In the genomic region with DNA sequence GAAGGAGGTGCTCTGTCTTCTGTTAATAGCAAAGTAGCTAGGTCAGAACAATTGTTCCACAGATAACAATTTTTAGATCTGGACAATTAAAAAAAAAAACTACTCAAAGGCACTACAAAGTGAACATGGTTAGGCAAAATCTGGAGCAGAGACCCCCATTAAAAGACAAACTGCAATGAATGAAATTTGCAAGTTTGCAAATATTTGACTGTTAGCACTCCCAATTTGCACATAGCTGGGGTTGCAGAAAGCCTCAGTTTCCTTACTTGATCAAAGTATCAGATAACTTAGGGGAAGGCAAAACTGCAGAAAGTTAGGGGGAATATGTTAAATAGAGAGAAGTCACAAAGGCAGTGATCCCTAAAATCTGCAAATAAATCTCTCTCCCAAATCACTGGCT, we compare ENCODE assay signal across 21 cellular contexts.
DNase-seq lines count a peak whose midpoint lies in the region; ATAC-seq, FAIRE-seq and TF ChIP-seq lines count a peak whose summit lies in the region.
"Had no signal": no experiment of that assay in that cellular context is flagged by ENCODE, and none has a peak within 500 bp of the region (broad histone marks: within the 10 kb centered on the region; RNA-seq: fewer than 3 reads in every experiment).

No MANE protein-coding gene starts in this region.

- H3K14ac ChIP-seq in IMR-90 (replicated peaks; ENCODE audit: low read depth, low read length), result no peak overlapping the region

- no peak overlapping the region for H3K23ac ChIP-seq in IMR-90 (ENCODE audit: low read depth, low read length)

- no peak overlapping the region for H4K5ac ChIP-seq in IMR-90 (ENCODE audit: low read depth, low read length)

- H3K4me1 Mint-ChIP-seq in activated CD4-positive, alpha-beta T cell treated with anti-CD3 and anti-CD28 coated beads for 36 hours, result peaks cover 2% of the 10 kb centered on the region
- H3K4me1 Mint-ChIP-seq: B cell had no signal

- in situ Hi-C loops in IMR-90 (cut with MboI; ENCODE audit: low sequenced_read_pairs) (no loop called here), K562 (cut with MboI) (no loop called here)

- H3K56ac ChIP-seq in IMR-90 (ENCODE audit: extremely low read depth, insufficient read depth, low read length), result no peak overlapping the region

- H3K4ac ChIP-seq in IMR-90 (ENCODE audit: low read depth, low read length), result no peak overlapping the region

- FAIRE-seq in A549 (lab: Jason Lieb, UNC) (no peak), K562 (lab: Jason Lieb, UNC) (no peak)
- FAIRE-seq: A204.1, D721Med, G401.6, GM12891, GM19239 had no signal

- H3K79me1 ChIP-seq in IMR-90 (ENCODE audit: low read depth in 1 of 2, low read length in 2 of 2), result peaks cover 0 to 3% of the 10 kb centered on the region in 2 experiments; a peak in 1 of 4 replicates

- no peak overlapping the region for H4K91ac ChIP-seq in IMR-90 (ENCODE audit: insufficient read depth, low read depth, low read length)

- H2BK15ac ChIP-seq in IMR-90 (ENCODE audit: low read depth, low read length), result no peak overlapping the region

- H2AFZ ChIP-seq in IMR-90 (replicated peaks; ENCODE audit: low read length, poor library complexity) (no peak overlapping the region), K562 (ENCODE audit: low read depth, low read length) (no peak overlapping the region)

- H3K27me3 Mint-ChIP-seq in activated CD4-positive, alpha-beta T cell treated with anti-CD3 and anti-CD28 coated beads for 36 hours, result peaks cover 27% of the 10 kb centered on the region

- H3K4me3 ChIP-seq in A549, result no peak overlapping the region
- no peak overlapping the region for H3K4me3 ChIP-seq in IMR-90 (ENCODE audit: insufficient read depth, low read depth, low read length)
- no peak overlapping the region for H3K4me3 ChIP-seq in K562
- H3K4me3 ChIP-seq: BLaER1 treated with 17β-estradiol and CSF1 and Interleukin-3, amounts not matched to agents 10 nM and 100 nM had no signal

- no peak overlapping the region for H3K27ac ChIP-seq in A549
- no peak overlapping the region for H3K27ac ChIP-seq in IMR-90 (ENCODE audit: insufficient read depth, low read length)
- H3K27ac ChIP-seq in K562 (ENCODE audit: extremely low read depth, low read depth, low read length), result no peak overlapping the region
- H3K27ac ChIP-seq: BLaER1 treated with 17β-estradiol and CSF1 and Interleukin-3, amounts not matched to agents 10 nM and 100 nM; C4-2B had no signal

- H3K4me3 Mint-ChIP-seq in activated CD4-positive, alpha-beta T cell treated with anti-CD3 and anti-CD28 coated beads for 36 hours, result no peak overlapping the region
- H3K4me3 Mint-ChIP-seq: B cell; CD4-positive, alpha-beta T cell; CD8-positive, alpha-beta T cell had no signal

- no peaks in the 10 kb centered on the region for H3K9me3 ChIP-seq in A549
- H3K9me3 ChIP-seq in IMR-90 (ENCODE audit: control insufficient read depth, insufficient read depth, low read length), result peaks cover under 1% of the 10 kb centered on the region; the same call in 1 of the 2 replicates
- no peaks in the 10 kb centered on the region for H3K9me3 ChIP-seq in K562 (replicated peaks; ENCODE audit: control insufficient read depth, insufficient read depth, low read depth, low read length)
- H3K9me3 ChIP-seq: Caco-2 had no signal

- BruUV-seq in IMR-90 (replicated peaks; lab: Mats Ljungman, UMichigan) (no TSS peak), K562 (replicated peaks; lab: Mats Ljungman, UMichigan) (no TSS peak)

- H3K36me3 ChIP-seq in IMR-90 (ENCODE audit: control insufficient read depth, insufficient read depth, low read length) (no peaks in the 10 kb centered on the region; the same call in 1 of the 2 replicates), K562 (ENCODE audit: control insufficient read depth, insufficient read depth, low read length) (no peaks in the 10 kb centered on the region)
- H3K36me3 ChIP-seq: BLaER1 treated with 17β-estradiol and CSF1 and Interleukin-3, amounts not matched to agents 10 nM and 100 nM had no signal

- H3K27ac Mint-ChIP-seq in activated CD4-positive, alpha-beta T cell treated with anti-CD3 and anti-CD28 coated beads for 36 hours, result no peak overlapping the region
- H3K27ac Mint-ChIP-seq: B cell; CD4-positive, alpha-beta T cell; CD8-positive, alpha-beta T cell had no signal

- H3K9ac ChIP-seq in IMR-90 (ENCODE audit: low read depth, low read length) (no peak overlapping the region), K562 (ENCODE audit: insufficient read depth in 1 of 2, low read depth in 2 of 2, low read length in 2 of 2) (no peak overlapping the region)
- H3K9ac ChIP-seq: BLaER1 treated with 17β-estradiol and CSF1 and Interleukin-3, amounts not matched to agents 10 nM and 100 nM had no signal

- no peak for TF ChIP-seq POLR2A in A549 (IDR thresholded peaks at IDR 0.05; ENCODE audit: low read length)
- TF ChIP-seq POLR2A in IMR-90 (IDR thresholded peaks at IDR 0.05; ENCODE audit: low read depth, low read length), result no peak
- TF ChIP-seq POLR2A in K562 (conservative IDR thresholded peaks at IDR 0.05), result no peak

- H3K9me3 Mint-ChIP-seq in activated CD4-positive, alpha-beta T cell treated with anti-CD3 and anti-CD28 coated beads for 36 hours (ENCODE audit: low read depth), result peaks cover 4% of the 10 kb centered on the region
- H3K9me3 Mint-ChIP-seq: CD4-positive, alpha-beta T cell had no signal

- no peak for TF ChIP-seq RAD21 in A549 (conservative IDR thresholded peaks at IDR 0.05 in 1 of 2, IDR thresholded peaks at IDR 0.05 in 1 of 2)
- no peak for TF ChIP-seq RAD21 in IMR-90 (IDR thresholded peaks at IDR 0.05; ENCODE audit: low read length)
- no peak for TF ChIP-seq RAD21 in K562 (CRISPR knock-in tag; conservative IDR thresholded peaks at IDR 0.05 in 1 of 2, IDR thresholded peaks at IDR 0.05 in 1 of 2)

- ATAC-seq in A549 (no peak), IMR-90 (ENCODE audit: low read depth) (no peak), K562 (no peak)
- ATAC-seq in activated CD4-positive, alpha-beta T cell treated with anti-CD3 and anti-CD28 coated beads for 36 hours, result no peak
- ATAC-seq: CD8-positive, alpha-beta T cell had no signal

- TF ChIP-seq CTCF in A549 (IDR thresholded peaks at IDR 0.05) (no peak), IMR-90 (conservative IDR thresholded peaks at IDR 0.05; ENCODE audit: low read depth, low read length) (no peak), K562 (IDR thresholded peaks at IDR 0.05 in 2 of 3, conservative IDR thresholded peaks at IDR 0.05 in 1 of 3; ENCODE audit: insufficient read depth in 2 of 3, low read depth in 1 of 3, low read length in 3 of 3) (no peak)

- peaks cover 3% of the 10 kb centered on the region; the same call in 1 of the 2 replicates for H3K9me1 ChIP-seq in IMR-90 (ENCODE audit: insufficient read depth, low read length)
- H3K9me1 ChIP-seq in K562 (ENCODE audit: control insufficient read depth, insufficient read depth, low read length), result no peaks in the 10 kb centered on the region

- H3K36me3 Mint-ChIP-seq in activated CD4-positive, alpha-beta T cell treated with anti-CD3 and anti-CD28 coated beads for 36 hours (ENCODE audit: low read depth), result no peaks in the 10 kb centered on the region
- H3K36me3 Mint-ChIP-seq: CD8-positive, alpha-beta T cell had no signal

- H2BK5ac ChIP-seq in IMR-90 (ENCODE audit: low read depth, low read length, poor library complexity, severe bottlenecking), result no peak overlapping the region

- H3K4me1 ChIP-seq in A549 (no peaks in the 10 kb centered on the region), IMR-90 (ENCODE audit: control insufficient read depth, insufficient read depth, low read length) (peaks cover 4% of the 10 kb centered on the region), K562 (replicated peaks in 1 of 2; ENCODE audit: control insufficient read depth in 2 of 2, insufficient read depth in 2 of 2, low read length in 2 of 2) (no peaks in the 10 kb centered on the region)
- H3K4me1 ChIP-seq: Caco-2 had no signal

- POLR2A ChIA-PET in A549 (lab: Yijun Ruan, JAX), result no interaction called here
- POLR2A ChIA-PET in IMR-90 (lab: Charles Lee; ENCODE audit: unreplicated experiment), result no interaction called here
- POLR2A ChIA-PET in K562 (lab: Yijun Ruan, JAX), result interaction anchor here (0.6 kb wide), 1 partner anchor 33 kb away, joined by 6 read pairs; no protein-coding TSS in a partner anchor
- POLR2A ChIA-PET in activated CD4-positive, alpha-beta T cell treated with anti-CD3 and anti-CD28 coated beads for 36 hours (lab: Charles Lee), result no interaction called here

- H2AK5ac ChIP-seq in IMR-90 (ENCODE audit: low read depth, low read length), result no peak overlapping the region

- CTCF ChIA-PET in A549 (lab: Yijun Ruan, JAX) (no interaction called here), IMR-90 (lab: Yijun Ruan, JAX) (no interaction called here), K562 (lab: Yijun Ruan, JAX; ENCODE audit: low intra/inter-chr PET ratio) (no interaction called here)
- CTCF ChIA-PET in activated CD4-positive, alpha-beta T cell treated with anti-CD3 and anti-CD28 coated beads for 36 hours (lab: Charles Lee), result interaction anchor here (1.6 kb wide), 1 partner anchor 25 kb away, joined by 4 read pairs; no protein-coding TSS in a partner anchor

- no peaks in the 10 kb centered on the region for H3K27me3 ChIP-seq in IMR-90 (ENCODE audit: control insufficient read depth, insufficient read depth, low read length)
- peaks cover 0 to 11% of the 10 kb centered on the region in 2 experiments; a peak in 1 of 5 replicates for H3K27me3 ChIP-seq in K562 (ENCODE audit: control insufficient read depth in 2 of 2, insufficient read depth in 2 of 2, low read length in 2 of 2)
- H3K27me3 ChIP-seq: BLaER1 treated with 17β-estradiol and CSF1 and Interleukin-3, amounts not matched to agents 10 nM and 100 nM had no signal

- no peak overlapping the region for H2BK120ac ChIP-seq in IMR-90 (ENCODE audit: low read depth, low read length)

- dilution Hi-C loops in IMR-90 (cut with HindIII; ENCODE audit: low sequenced_read_pairs, unreplicated experiment), result no loop called here

- intact Hi-C loops in IMR-90 (cut with micrococcal nuclease) (no loop called here), K562 (cut with micrococcal nuclease) (no loop called here)
- intact Hi-C loops in activated CD4-positive, alpha-beta T cell treated with anti-CD3 and anti-CD28 coated beads for 36 hours (cut with DNase I, micrococcal nuclease), result no loop called here

- H2AK9ac ChIP-seq in IMR-90 (replicated peaks; ENCODE audit: low read depth, low read length, poor library complexity), result no peak overlapping the region

- H2BK20ac ChIP-seq in IMR-90 (ENCODE audit: low read depth, low read length), result no peak overlapping the region

- TF ChIP-seq EP300 in A549 (IDR thresholded peaks at IDR 0.05) (no peak), K562 (IDR thresholded peaks at IDR 0.05; ENCODE audit: low read length) (no peak)

- H3K4me2 ChIP-seq in A549, result no peak overlapping the region
- H3K4me2 ChIP-seq in IMR-90 (ENCODE audit: low read depth, low read length), result no peak overlapping the region
- H3K4me2 ChIP-seq in K562 (ENCODE audit: insufficient read depth, low read length), result no peak overlapping the region
- H3K4me2 ChIP-seq: BLaER1 treated with 17β-estradiol and CSF1 and Interleukin-3, amounts not matched to agents 10 nM and 100 nM had no signal

- H4K20me1 ChIP-seq in IMR-90 (ENCODE audit: insufficient read depth, low read length) (no peaks in the 10 kb centered on the region), K562 (replicated peaks; ENCODE audit: control insufficient read depth, insufficient read depth, low read length) (no peaks in the 10 kb centered on the region)
- H4K20me1 ChIP-seq: BLaER1 treated with 17β-estradiol and CSF1 and Interleukin-3, amounts not matched to agents 10 nM and 100 nM had no signal

- H3K79me2 ChIP-seq in K562 (ENCODE audit: control insufficient read depth, insufficient read depth, low read length), result no peaks in the 10 kb centered on the region

- DNase-seq in A549 (ENCODE audit: low read depth in 1 of 2, low spot score in 1 of 2), result no peak
- DNase-seq in IMR-90, result no peak
- DNase-seq in K562 (ENCODE audit: extremely low read depth in 1 of 4, low spot score in 3 of 4), result no peak
- no peak for DNase-seq in NCI-H1930 (lab: John Stamatoyannopoulos, UW)
- DNase-seq in T1000 (lab: John Stamatoyannopoulos, UW), result no peak
- DNase-seq in activated CD4-positive, alpha-beta T cell treated with anti-CD3 and anti-CD28 coated beads for 36 hours, result no peak
- DNase-seq: 8988T; AML-193; Caco-2; Calu3; CD4-positive, alpha-beta T cell; CD8-positive, alpha-beta T cell; GF-D8 had no signal

- no peak overlapping the region for H3K18ac ChIP-seq in IMR-90 (ENCODE audit: low read depth, low read length)

- no peak overlapping the region for H4K8ac ChIP-seq in IMR-90 (ENCODE audit: low read depth in 2 of 2, low read length in 2 of 2)

Comparison
In these comparisons a context has a peak if more than half of its experiments do, and no peak if none do; other contexts are left out.
1. Of the 35 proteins assayed by ChIP-seq in both K562 and A549: peak only in K562: none; only in A549: MAFK; in both: none; in neither: 34.